ENCODE assay signal across 1 cellular context in the genomic region with DNA sequence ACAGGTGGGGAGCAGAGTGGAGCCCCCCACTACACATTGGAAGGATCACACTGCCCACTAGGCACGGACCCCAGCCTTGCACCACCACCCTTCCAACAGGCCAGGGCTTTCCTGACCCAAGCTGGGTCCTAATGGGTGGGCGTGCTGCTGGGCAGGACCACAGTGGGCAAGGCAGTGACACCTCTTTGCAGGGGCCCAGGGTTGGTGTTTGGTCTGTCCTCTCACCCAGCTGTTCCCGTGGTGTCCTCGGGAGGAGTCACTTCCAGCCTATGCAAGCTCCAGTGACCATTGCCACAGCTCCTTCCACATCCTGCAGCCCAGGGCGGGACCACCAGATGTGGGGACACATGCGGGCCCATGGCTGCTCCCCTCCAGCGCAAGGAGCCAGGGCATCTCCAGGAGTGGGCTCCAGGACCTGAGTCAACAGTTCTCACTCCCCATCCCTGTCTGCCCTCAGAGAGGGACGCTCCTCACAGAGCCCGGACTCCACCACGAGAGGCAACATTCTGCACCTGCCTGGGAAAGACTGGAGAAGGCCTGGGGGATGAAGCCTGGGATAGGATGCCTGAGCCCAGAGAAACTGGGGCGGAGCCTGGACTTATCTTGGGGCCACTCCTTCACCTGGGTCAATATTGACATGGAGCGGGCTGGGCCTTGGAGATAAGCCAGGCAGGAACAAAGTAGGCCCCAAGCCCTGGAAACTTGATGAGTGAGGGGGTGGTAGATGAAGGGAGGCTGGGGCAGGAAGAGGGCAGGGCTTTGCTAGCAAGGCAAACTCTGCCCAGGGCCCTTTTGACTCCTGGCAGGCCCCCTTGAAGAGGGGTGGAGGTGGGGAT.
TF ChIP-seq lines count a peak whose summit lies in the region.

No MANE protein-coding gene starts in this region.

TF ChIP-seq in HCT116, 20 proteins besides CTCF, POLR2A, EP300 and RAD21 (continued from another document):
- no peak for TF ChIP-seq POLR2AphosphoS5 (IDR thresholded peaks at IDR 0.05; ENCODE audit: low read depth, low read length)
- no peak for TF ChIP-seq JUND (IDR thresholded peaks at IDR 0.05)
- no peak for TF ChIP-seq CBX3 (IDR thresholded peaks at IDR 0.05; ENCODE audit: low read depth)
- no peak for TF ChIP-seq SP1 (IDR thresholded peaks at IDR 0.05; ENCODE audit: low read depth)
- TF ChIP-seq TCF7L2 (IDR thresholded peaks at IDR 0.05; ENCODE audit: borderline replicate concordance, extremely low read depth, insufficient read depth, insufficient read length), result no peak
- TF ChIP-seq SRF (IDR thresholded peaks at IDR 0.05; ENCODE audit: low read depth), result no peak
- TF ChIP-seq SIN3A (IDR thresholded peaks at IDR 0.05; ENCODE audit: low read depth), result no peak
- TF ChIP-seq, protein P1, sequence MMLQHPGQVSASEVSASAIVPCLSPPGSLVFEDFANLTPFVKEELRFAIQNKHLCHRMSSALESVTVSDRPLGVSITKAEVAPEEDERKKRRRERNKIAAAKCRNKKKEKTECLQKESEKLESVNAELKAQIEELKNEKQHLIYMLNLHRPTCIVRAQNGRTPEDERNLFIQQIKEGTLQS (IDR thresholded peaks at IDR 0.05), result no peak
- TF ChIP-seq ZFX (IDR thresholded peaks at IDR 0.05), result no peak
- TF ChIP-seq, protein P2, sequence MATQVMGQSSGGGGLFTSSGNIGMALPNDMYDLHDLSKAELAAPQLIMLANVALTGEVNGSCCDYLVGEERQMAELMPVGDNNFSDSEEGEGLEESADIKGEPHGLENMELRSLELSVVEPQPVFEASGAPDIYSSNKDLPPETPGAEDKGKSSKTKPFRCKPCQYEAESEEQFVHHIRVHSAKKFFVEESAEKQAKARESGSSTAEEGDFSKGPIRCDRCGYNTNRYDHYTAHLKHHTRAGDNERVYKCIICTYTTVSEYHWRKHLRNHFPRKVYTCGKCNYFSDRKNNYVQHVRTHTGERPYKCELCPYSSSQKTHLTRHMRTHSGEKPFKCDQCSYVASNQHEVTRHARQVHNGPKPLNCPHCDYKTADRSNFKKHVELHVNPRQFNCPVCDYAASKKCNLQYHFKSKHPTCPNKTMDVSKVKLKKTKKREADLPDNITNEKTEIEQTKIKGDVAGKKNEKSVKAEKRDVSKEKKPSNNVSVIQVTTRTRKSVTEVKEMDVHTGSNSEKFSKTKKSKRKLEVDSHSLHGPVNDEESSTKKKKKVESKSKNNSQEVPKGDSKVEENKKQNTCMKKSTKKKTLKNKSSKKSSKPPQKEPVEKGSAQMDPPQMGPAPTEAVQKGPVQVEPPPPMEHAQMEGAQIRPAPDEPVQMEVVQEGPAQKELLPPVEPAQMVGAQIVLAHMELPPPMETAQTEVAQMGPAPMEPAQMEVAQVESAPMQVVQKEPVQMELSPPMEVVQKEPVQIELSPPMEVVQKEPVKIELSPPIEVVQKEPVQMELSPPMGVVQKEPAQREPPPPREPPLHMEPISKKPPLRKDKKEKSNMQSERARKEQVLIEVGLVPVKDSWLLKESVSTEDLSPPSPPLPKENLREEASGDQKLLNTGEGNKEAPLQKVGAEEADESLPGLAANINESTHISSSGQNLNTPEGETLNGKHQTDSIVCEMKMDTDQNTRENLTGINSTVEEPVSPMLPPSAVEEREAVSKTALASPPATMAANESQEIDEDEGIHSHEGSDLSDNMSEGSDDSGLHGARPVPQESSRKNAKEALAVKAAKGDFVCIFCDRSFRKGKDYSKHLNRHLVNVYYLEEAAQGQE (IDR thresholded peaks at IDR 0.05; ENCODE audit: low read depth), result no peak
- TF ChIP-seq CEBPB (IDR thresholded peaks at IDR 0.05; ENCODE audit: low read depth), result no peak
- TF ChIP-seq ZNF274 (IDR thresholded peaks at IDR 0.05; ENCODE audit: low read depth, low read length), result no peak
- TF ChIP-seq YY1 (IDR thresholded peaks at IDR 0.05; ENCODE audit: extremely low read depth, insufficient replicate concordance, low read depth, low read length), result no peak
- TF ChIP-seq EGR1 (IDR thresholded peaks at IDR 0.05; ENCODE audit: low read depth), result no peak
- TF ChIP-seq FOSL1 (IDR thresholded peaks at IDR 0.05; ENCODE audit: low read depth), result no peak
- no peak for TF ChIP-seq EZH2 (IDR thresholded peaks at IDR 0.05)
- TF ChIP-seq ELF1 (IDR thresholded peaks at IDR 0.05; ENCODE audit: borderline replicate concordance, low read depth), result no peak
